Comparison of ENCODE assay signal across 10 cellular contexts in genomic region chr21:36428789-36429671, GRCh38. TPM values are rescaled to one million over a fixed set of nuclear protein-coding genes. Genes with fewer than 3 reads are reported as not detected.
DNase-seq lines count a peak whose midpoint lies in the region; ATAC-seq and TF ChIP-seq lines count a peak whose summit lies in the region.
"Had no signal": no experiment of that assay in that cellular context is flagged by ENCODE, and none has a peak within 500 bp of the region (broad histone marks: within the 10 kb centered on the region; RNA-seq: fewer than 3 reads in every experiment).

No MANE protein-coding gene starts in this region.

- peak overlapping the region; percentile 28 for H3K4me3 Mint-ChIP-seq in neural progenitor cell

- H3K79me2 ChIP-seq in OCI-LY3 (ENCODE audit: low read length) = no peaks in the 10 kb centered on the region
- no peaks in the 10 kb centered on the region for H3K79me2 ChIP-seq in neural progenitor cell (ENCODE audit: low read depth)

- in situ Hi-C loops in Caki2 (cut with HindIII; ENCODE audit: low pct_unique_long_range_greater_than_20kb, low sequenced_read_pairs) (no loop called here), GM13976 (cut with MboI; ENCODE audit: low sequenced_read_pairs, unreplicated experiment) (loop anchor here (10.0 kb wide), 1 partner anchor 506 kb away; no protein-coding TSS in a partner anchor)

- H3K27me3 ChIP-seq in OCI-LY3 (ENCODE audit: low read depth, low read length) (no peaks in the 10 kb centered on the region), dorsolateral prefrontal cortex (no peaks in the 10 kb centered on the region), neural progenitor cell (no peaks in the 10 kb centered on the region)

- peaks cover 6% of the 10 kb centered on the region for H3F3A ChIP-seq in neural progenitor cell (ENCODE audit: low read depth)

- H3K27me3 Mint-ChIP-seq in neural progenitor cell (ENCODE audit: insufficient read depth, low read depth) = no peaks in the 10 kb centered on the region

- peaks cover 2% of the 10 kb centered on the region for H3K36me3 Mint-ChIP-seq in neural progenitor cell

- H4K20me1 ChIP-seq in OCI-LY3 (ENCODE audit: insufficient read depth, low read length) (no peaks in the 10 kb centered on the region), neural progenitor cell (ENCODE audit: low read depth) (no peaks in the 10 kb centered on the region)

- H3K4me1 Mint-ChIP-seq in neural progenitor cell = peaks cover 22% of the 10 kb centered on the region

- H3K36me3 ChIP-seq in OCI-LY3 (replicated peaks; ENCODE audit: low read depth, low read length) = no peaks in the 10 kb centered on the region
- H3K36me3 ChIP-seq in neural progenitor cell = no peaks in the 10 kb centered on the region

- no peak for ATAC-seq in left colon
- ATAC-seq in HG03039 (IDR thresholded peaks at IDR 0.05; ENCODE audit: unreplicated experiment) = no peak

- DNase-seq in Caki2 (ENCODE audit: low read depth) (peak; percentile 82), dorsolateral prefrontal cortex (no peak), neural progenitor cell (ENCODE audit: low spot score) (no peak), NCI-H82 treated with DMSO at 0.1 percent for 48 hours (lab: John Stamatoyannopoulos, UW; ENCODE audit: unreplicated experiment) (no peak), left colon (no peak), GM13976 (ENCODE audit: low spot score) (no peak)
- DNase-seq: NCI-H2227 treated with DMSO at 0.1 percent for 48 hours had no signal

- peak overlapping the region; percentile 86 for H3K27ac Mint-ChIP-seq in neural progenitor cell

- H3K27ac ChIP-seq in OCI-LY3 (ENCODE audit: low read length) (peak overlapping the region; percentile 84), dorsolateral prefrontal cortex (peak overlapping the region in 34 of 59 donors; percentile 7 to 80 (median 52)), neural progenitor cell (no peak overlapping the region)

- H2AFZ ChIP-seq in OCI-LY3 (ENCODE audit: low read depth, low read length) (no peak overlapping the region), neural progenitor cell (replicated peaks) (no peak overlapping the region)

- H3K4me3 ChIP-seq in OCI-LY3 (ENCODE audit: low read length) (peak overlapping the region; percentile 76), dorsolateral prefrontal cortex (peak overlapping the region in 1 of 59 donors; percentile 44), neural progenitor cell (no peak overlapping the region)

- H3K9me3 Mint-ChIP-seq in neural progenitor cell = no peaks in the 10 kb centered on the region

- H3K9me3 ChIP-seq in OCI-LY3 (ENCODE audit: insufficient read depth, low read length) (no peaks in the 10 kb centered on the region), neural progenitor cell (ENCODE audit: low read depth) (no peaks in the 10 kb centered on the region)

- H3K4me2 ChIP-seq in OCI-LY3 (ENCODE audit: low read length) (peak overlapping the region; percentile 98), neural progenitor cell (no peak overlapping the region)

- intact Hi-C loops in dorsolateral prefrontal cortex (cut with DNase I) (loop anchor here in 1 of 2 donors (10.0 kb wide), 1 partner anchor 496 kb away; no protein-coding TSS in a partner anchor), left colon (cut with DNase I, micrococcal nuclease) (no loop called here)

- TF ChIP-seq CTCF in OCI-LY3 (IDR thresholded peaks at IDR 0.05; ENCODE audit: low read depth, low read length) (no peak), dorsolateral prefrontal cortex (IDR thresholded peaks at IDR 0.05 in 54 of 56, conservative IDR thresholded peaks at IDR 0.05 in 2 of 56; ENCODE audit: low read depth in 1 of 56, partially characterized antibody in 56 of 56) (no peak), neural progenitor cell (IDR thresholded peaks at IDR 0.05) (no peak), GM13976 (IDR thresholded peaks at IDR 0.05; ENCODE audit: borderline replicate concordance, control extremely low read depth, extremely low read depth, insufficient read depth, missing control alignments) (no peak)

- H3K4me1 ChIP-seq in OCI-LY3 (ENCODE audit: low read length) (peaks cover 39% of the 10 kb centered on the region), neural progenitor cell (no peaks in the 10 kb centered on the region)

- H3K9ac ChIP-seq in OCI-LY3 (ENCODE audit: low read length) (peak overlapping the region; percentile 78), neural progenitor cell (no peak overlapping the region)

RNA-seq across cellular contexts. Expression of gene CHAF1B, which starts 43.8 kb away (rescaled TPM):
- 15.7 and 42.1 TPM in 2 replicates for total RNA-seq in Caki2 (2014; rRNA removed; shearing (Covaris generic); ENCODE audit: low replicate concordance)
- 10 to 100 TPM in 2 of 120 experiments, 1 to 10 TPM in 118; 1.9 to 11.4 (median 5.9) TPM for total RNA-seq in dorsolateral prefrontal cortex
- total RNA-seq in neural progenitor cell (ENCODE audit: low replicate concordance) = 19.4 and 26.1 TPM in 2 replicates
- 1 to 10 TPM; 1.4 to 2.7 TPM for total RNA-seq in left colon

RNA-seq across cellular contexts. Expression of gene CLDN14, which starts 50.9 kb away (rescaled TPM):
- 4.6 TPM in 1 of 2 replicates, not detected in the other for total RNA-seq in Caki2 (2014; rRNA removed; shearing (Covaris generic); ENCODE audit: low replicate concordance)
- total RNA-seq in dorsolateral prefrontal cortex (not detected), neural progenitor cell (ENCODE audit: low replicate concordance) (not detected in 2 replicates), left colon (under 1 TPM; 0.20 to 0.37 TPM)
- total RNA-seq: fibroblast of villous mesenchyme had no signal
